In genomic region chr16:78791926-78792325, GRCh38 we compare ENCODE assay signal across 28 cellular contexts.
"Had no signal": no experiment of that assay in that cellular context is flagged by ENCODE, and none has a peak within 500 bp of the region (broad histone marks: within the 10 kb centered on the region; RNA-seq: fewer than 3 reads in every experiment).

No MANE protein-coding gene starts in this region.

- H3K9me3 Mint-ChIP-seq: memory B cell, natural killer cell had no signal

- DNase-seq: dorsolateral prefrontal cortex; effector CD4-positive, alpha-beta T cell; foreskin keratinocyte; heart left ventricle; kidney; natural killer cell; stimulated activated CD4-positive, alpha-beta T cell treated with anti-CD3 and anti-CD28 coated beads, Interleukin-12 subunit alpha, Interleukin-12 subunit beta, amount 100 ng/mL, for 4 hours; stimulated activated CD4-positive, alpha-beta T cell treated with anti-CD3 and anti-CD28 coated beads, Interleukin-1b, Interleukin-23, amount 100 ng/mL, for 48 hours; stimulated activated CD4-positive, alpha-beta T cell treated with anti-CD3 and anti-CD28 coated beads, Interleukin-4, amount 100 ng/mL, for 1 hour; stimulated activated CD8-positive, alpha-beta memory T cell treated with anti-CD3 and anti-CD28 coated beads, Interleukin-4, amount 100 ng/mL, for 48 hours; stimulated activated naive CD8-positive, alpha-beta T cell treated with anti-CD3 and anti-CD28 coated beads, Interleukin-15, Interleukin-2, amounts not matched to agents 100 U/mL and 50 U/mL, for 24 hours; substantia nigra; testis; tibial artery had no signal

- ATAC-seq: foreskin keratinocyte; gastroesophageal sphincter; heart left ventricle; left lobe of liver; natural killer cell; sciatic nerve; stimulated activated naive CD8-positive, alpha-beta T cell treated with anti-CD3 and anti-CD28 coated beads, Interleukin-15, Interleukin-2, amounts not matched to agents 100 U/mL and 50 U/mL, for 24 hours had no signal

- FAIRE-seq: colon, endothelial cell of umbilical vein, kidney had no signal

- H3K4me3 ChIP-seq: dorsolateral prefrontal cortex, esophagus muscularis mucosa, gastroesophageal sphincter, heart left ventricle, hepatocyte, lung, right atrium auricular region, smooth muscle cell, testis, tibial artery had no signal

- H3K27me3 Mint-ChIP-seq: memory B cell, progenitor cell of endocrine pancreas, type B pancreatic cell had no signal

- H3K4me3 Mint-ChIP-seq: memory B cell, natural killer cell, neural crest cell, type B pancreatic cell had no signal

- H3K27ac Mint-ChIP-seq: memory B cell, natural killer cell, progenitor cell of endocrine pancreas, type B pancreatic cell had no signal

- H3K36me3 Mint-ChIP-seq: memory B cell, natural killer cell, type B pancreatic cell had no signal
